In genomic region chr14:34212172-34212571, GRCh38 we compare ENCODE assay signal across 27 cellular contexts.
DNase-seq lines count a peak whose midpoint lies in the region; ATAC-seq and TF ChIP-seq lines count a peak whose summit lies in the region.
"Had no signal": no experiment of that assay in that cellular context is flagged by ENCODE, and none has a peak within 500 bp of the region (broad histone marks: within the 10 kb centered on the region; RNA-seq: fewer than 3 reads in every experiment).

No MANE protein-coding gene starts in this region.

- peak overlapping the region; percentile 13 to 73 for H3K27ac Mint-ChIP-seq in activated naive CD4-positive, alpha-beta T cell treated with anti-CD3 and anti-CD28 coated beads, Interleukin-2, amount 50 U/mL, for 72 hours
- H3K27ac Mint-ChIP-seq in activated naive CD4-positive, alpha-beta T cell treated with anti-CD3 and anti-CD28 coated beads, Interleukin-2, amount 10 ng/mL, durations not matched to agents 7 days and 5 days, result no peak overlapping the region
- H3K27ac Mint-ChIP-seq in T-helper 17 cell, result peak overlapping the region; percentile 49
- H3K27ac Mint-ChIP-seq: H9; naive thymus-derived CD8-positive, alpha-beta T cell; type B pancreatic cell had no signal

- H3K9me3 ChIP-seq in T-helper 17 cell (ENCODE audit: control insufficient read depth, low read length, poor library complexity, severe bottlenecking), result no peaks in the 10 kb centered on the region
- H3K9me3 ChIP-seq in suprapubic skin, result no peaks in the 10 kb centered on the region
- H3K9me3 ChIP-seq: colonic mucosa had no signal

- no peaks in the 10 kb centered on the region for H3K27me3 ChIP-seq in suprapubic skin
- H3K27me3 ChIP-seq: colonic mucosa, hepatocyte had no signal

- peaks cover 13% of the 10 kb centered on the region for H3K4me1 ChIP-seq in suprapubic skin
- H3K4me1 ChIP-seq: colonic mucosa had no signal

- H3K9me3 Mint-ChIP-seq in activated naive CD4-positive, alpha-beta T cell treated with anti-CD3 and anti-CD28 coated beads, Interleukin-2, amount 50 U/mL, for 72 hours, result no peaks in the 10 kb centered on the region
- H3K9me3 Mint-ChIP-seq in activated naive CD4-positive, alpha-beta T cell treated with anti-CD3 and anti-CD28 coated beads, Interleukin-2, amount 10 ng/mL, durations not matched to agents 7 days and 5 days, result peaks cover 2% of the 10 kb centered on the region
- H3K9me3 Mint-ChIP-seq: H9, type B pancreatic cell had no signal

- no peak for TF ChIP-seq POLR2A in suprapubic skin (IDR thresholded peaks at IDR 0.05)

- no peaks in the 10 kb centered on the region for H3K4me1 Mint-ChIP-seq in activated naive CD4-positive, alpha-beta T cell treated with anti-CD3 and anti-CD28 coated beads, Interleukin-2, amount 10 ng/mL, durations not matched to agents 7 days and 5 days
- H3K4me1 Mint-ChIP-seq in T-helper 17 cell, result peaks cover 21% of the 10 kb centered on the region
- H3K4me1 Mint-ChIP-seq: H9; naive thymus-derived CD8-positive, alpha-beta T cell had no signal

- H3K4me3 Mint-ChIP-seq in activated naive CD4-positive, alpha-beta T cell treated with anti-CD3 and anti-CD28 coated beads, Interleukin-2, amount 10 ng/mL, durations not matched to agents 7 days and 5 days, result no peak overlapping the region
- peak overlapping the region; percentile 76 for H3K4me3 Mint-ChIP-seq in T-helper 17 cell
- H3K4me3 Mint-ChIP-seq: H9, type B pancreatic cell had no signal

- H3K36me3 Mint-ChIP-seq in activated naive CD4-positive, alpha-beta T cell treated with anti-CD3 and anti-CD28 coated beads, Interleukin-2, amount 50 U/mL, for 72 hours, result no peaks in the 10 kb centered on the region
- H3K36me3 Mint-ChIP-seq in activated naive CD4-positive, alpha-beta T cell treated with anti-CD3 and anti-CD28 coated beads, Interleukin-2, amount 10 ng/mL, durations not matched to agents 7 days and 5 days, result no peaks in the 10 kb centered on the region
- peaks cover 4% of the 10 kb centered on the region for H3K36me3 Mint-ChIP-seq in T-helper 17 cell (ENCODE audit: low read depth)
- H3K36me3 Mint-ChIP-seq: naive thymus-derived CD8-positive, alpha-beta T cell; type B pancreatic cell had no signal

- peaks cover 11% of the 10 kb centered on the region for H3K27me3 Mint-ChIP-seq in activated naive CD4-positive, alpha-beta T cell treated with anti-CD3 and anti-CD28 coated beads, Interleukin-2, amount 10 ng/mL, durations not matched to agents 7 days and 5 days
- peaks cover 14% of the 10 kb centered on the region for H3K27me3 Mint-ChIP-seq in T-helper 17 cell

- CTCF ChIA-PET in activated naive CD4-positive, alpha-beta T cell treated with anti-CD3 and anti-CD28 coated beads, Interleukin-2, amount 10 ng/mL, durations not matched to agents 7 days and 5 days (lab: Charles Lee), result interaction anchor here (1.1 kb wide), 1 partner anchor 16 kb away, joined by 3 read pairs; no protein-coding TSS in a partner anchor

- no peak overlapping the region for H3K4me3 ChIP-seq in suprapubic skin
- H3K4me3 ChIP-seq: colonic mucosa, hepatocyte, lung had no signal

- H3K27ac ChIP-seq in cingulate gyrus (ENCODE audit: low read depth, low read length) (peak overlapping the region; percentile 5), suprapubic skin (peak overlapping the region; percentile 40)
- H3K27ac ChIP-seq: colonic mucosa, hepatocyte had no signal

- no peaks in the 10 kb centered on the region for H3K36me3 ChIP-seq in suprapubic skin
- H3K36me3 ChIP-seq: colonic mucosa had no signal

- DNase-seq in activated naive CD4-positive, alpha-beta T cell treated with anti-CD3 and anti-CD28 coated beads, Interleukin-2, amount 50 U/mL, for 72 hours (ENCODE audit: low spot score in 2 of 2), result no peak
- no peak for DNase-seq in activated naive CD4-positive, alpha-beta T cell treated with anti-CD3 and anti-CD28 coated beads, Interleukin-2, amount 10 ng/mL, durations not matched to agents 7 days and 5 days
- DNase-seq in T-helper 17 cell, result no peak
- DNase-seq in suprapubic skin (ENCODE audit: low spot score in 2 of 2), result no peak
- no peak for DNase-seq in activated CD4-positive, CD25-positive, alpha-beta regulatory T cell (lab: John Stamatoyannopoulos, UW)
- no peak for DNase-seq in stimulated activated CD4-positive, alpha-beta T cell treated with anti-CD3 and anti-CD28 coated beads, Interleukin-4, amount 100 ng/mL, for 4 hours
- DNase-seq: activated naive CD4-positive, alpha-beta T cell treated with Interleukin-2 at 50 U/mL for 16 hours; colonic mucosa; DMS 273 treated with DMSO at 0.1 percent for 48 hours; effector CD4-positive, alpha-beta T cell; H9; IMR-90; left cardiac atrium; MV-4-11; naive thymus-derived CD8-positive, alpha-beta T cell; NCI-H1436 treated with DMSO at 0.1 percent for 48 hours; NCI-H2107; NCI-H748 treated with DMSO at 0.1 percent for 48 hours; right cardiac atrium; SIG-M5; stimulated activated CD4-positive, alpha-beta T cell treated with anti-CD3 and anti-CD28 coated beads, Interleukin-2, amount 100 ng/mL, for 24 hours; T1000 had no signal

- no peak for TF ChIP-seq CTCF in suprapubic skin (IDR thresholded peaks at IDR 0.05)

- TF ChIP-seq EP300 in suprapubic skin (IDR thresholded peaks at IDR 0.05), result no peak

- WGBS in suprapubic skin, result 86% methylated on average over 6 of the region's 6 CpGs

- ATAC-seq in activated naive CD4-positive, alpha-beta T cell treated with anti-CD3 and anti-CD28 coated beads, Interleukin-2, amount 50 U/mL, for 72 hours, result peak in 1 of 2 donors; percentile 31
- peak; percentile 14 for ATAC-seq in T-helper 17 cell
- ATAC-seq in HG02938 (IDR thresholded peaks at IDR 0.05; ENCODE audit: unreplicated experiment), result no peak
- ATAC-seq: naive thymus-derived CD8-positive, alpha-beta T cell; right cardiac atrium had no signal
